In the genomic region with DNA sequence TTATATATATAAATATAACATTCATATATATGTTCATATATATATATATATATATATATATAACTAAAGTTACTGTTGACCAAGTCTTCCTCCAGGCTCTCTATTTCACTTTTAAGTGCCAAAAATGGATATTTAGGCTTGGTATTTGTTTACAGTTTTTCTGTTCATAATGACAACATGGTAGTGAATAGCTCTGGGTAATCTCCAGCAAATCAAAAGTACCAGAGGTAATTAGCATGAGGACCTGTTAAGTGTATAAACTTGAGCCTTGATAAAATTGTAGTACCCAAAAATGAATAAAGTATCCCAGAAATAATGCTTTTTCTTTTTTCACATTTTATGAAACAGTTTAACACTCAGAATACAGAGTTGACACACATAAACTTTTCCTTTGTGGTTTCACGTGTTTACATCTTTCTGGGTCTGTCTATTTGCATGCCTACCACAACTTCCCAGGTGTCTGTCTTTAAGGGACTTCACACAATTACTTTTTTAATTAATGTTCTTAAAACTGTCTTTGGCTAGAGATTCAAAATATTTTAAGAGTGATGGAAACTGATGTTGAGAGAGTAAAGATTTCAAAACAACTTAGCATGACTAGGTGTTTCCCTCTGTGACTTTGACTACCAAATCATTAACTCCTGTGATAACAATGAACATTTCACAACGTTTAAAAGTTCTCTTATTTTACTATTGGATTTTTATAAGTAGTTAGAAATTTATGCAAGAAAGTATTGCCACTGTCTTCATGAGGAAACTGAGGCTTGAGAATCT, we compare ENCODE assay signal across 18 cellular contexts. TPM values are rescaled to one million over a fixed set of nuclear protein-coding genes. Genes with fewer than 3 reads are reported as not detected.
A peak's percentile ranks its signal among the peaks of the same experiment; 100 is the strongest.
DNase-seq lines count a peak whose midpoint lies in the region; ATAC-seq, FAIRE-seq and TF ChIP-seq lines count a peak whose summit lies in the region.
"Had no signal": no experiment of that assay in that cellular context is flagged by ENCODE, and none has a peak within 500 bp of the region (broad histone marks: within the 10 kb centered on the region; RNA-seq: fewer than 3 reads in every experiment).

No MANE protein-coding gene starts in this region.

- no peak for TF ChIP-seq EP300 in A549 (IDR thresholded peaks at IDR 0.05)

- WGBS in A549 (ENCODE audit: missing lambda C conversion rate): 56% methylated on average over 2 of the region's 2 CpGs

- H3K4me1 ChIP-seq in A549 (no peaks in the 10 kb centered on the region), HAP-1 (no peaks in the 10 kb centered on the region)
- H3K4me1 ChIP-seq: colonic mucosa had no signal

- TF ChIP-seq POLR2A in A549 (IDR thresholded peaks at IDR 0.05; ENCODE audit: low read length) (no peak), erythroblast (IDR thresholded peaks at IDR 0.05; ENCODE audit: low read length) (no peak)

- H3K4me3 ChIP-seq in A549: no peak overlapping the region
- no peak overlapping the region for H3K4me3 ChIP-seq in GM12865 (ENCODE audit: low read depth, low read length)
- no peak overlapping the region for H3K4me3 ChIP-seq in fibroblast of pulmonary artery (replicated peaks; ENCODE audit: low read depth, low read length)
- no peak overlapping the region for H3K4me3 ChIP-seq in HAP-1
- H3K4me3 ChIP-seq: colonic mucosa, PC-9, skin epidermis had no signal

- TF ChIP-seq CTCF in A549 (IDR thresholded peaks at IDR 0.05) (no peak), GM12865 (IDR thresholded peaks at IDR 0.05; ENCODE audit: insufficient read depth, low read depth, low read length, missing control alignments) (no peak), fibroblast of pulmonary artery (IDR thresholded peaks at IDR 0.05; ENCODE audit: low read length, missing control alignments) (no peak)

- no peak overlapping the region for H3K27ac ChIP-seq in A549
- H3K27ac ChIP-seq: colonic mucosa, foreskin keratinocyte, PC-9 had no signal

- peaks cover 14% of the 10 kb centered on the region for H3K36me3 Mint-ChIP-seq in T-cell

- DNase-seq in A549 (ENCODE audit: low read depth in 1 of 2, low spot score in 1 of 2) (no peak), GM12865 (ENCODE audit: low read depth) (peak; percentile 40), T-cell (no peak), fibroblast of pulmonary artery (ENCODE audit: low read depth) (peak; percentile 12), DMS79 (lab: John Stamatoyannopoulos, UW) (no peak), HAP-1 (ENCODE audit: low spot score in 2 of 2) (no peak), erythroblast (lab: John Stamatoyannopoulos, UW) (no peak)
- DNase-seq in activated effector memory CD4-positive, alpha-beta T cell treated with anti-CD3 and anti-CD28 coated beads, Interleukin-2, amount 50 U/mL, for 16 hours: no peak
- DNase-seq: colonic mucosa, HCEC 1CT, KG1, NCI-H2107, PC-9 had no signal

- H3K4me2 ChIP-seq in A549: no peak overlapping the region
- H3K4me2 ChIP-seq: PC-9 had no signal

- ATAC-seq in A549 (no peak), T-cell (replicated peaks in 1 of 4) (peak; percentile 40 to 70 (median 58))
- ATAC-seq: foreskin keratinocyte had no signal

- CTCF ChIA-PET in A549 (lab: Yijun Ruan, JAX) (interaction anchor here (1.1 to 1.4 kb wide), 4 partner anchors 15 to 109 kb away, joined by 3 to 5 read pairs (median 4); a partner anchor contains a TSS), T-cell (lab: Charles Lee) (interaction anchor here in 1 of 2 donors (1.0 kb wide), 1 partner anchor 18 kb away, joined by 6 read pairs; no protein-coding TSS in a partner anchor)

- TF ChIP-seq RAD21 in A549 (conservative IDR thresholded peaks at IDR 0.05 in 1 of 2, IDR thresholded peaks at IDR 0.05 in 1 of 2): no peak

- POLR2A ChIA-PET in A549 (lab: Yijun Ruan, JAX) (no interaction called here), T-cell (lab: Charles Lee) (no interaction called here)

- peak overlapping the region; percentile 86 for H3K27ac Mint-ChIP-seq in T-cell
- H3K27ac Mint-ChIP-seq: nephron had no signal

- peaks cover 41 to 52% (median 51%) of the 10 kb centered on the region in 3 donors for H3K4me1 Mint-ChIP-seq in T-cell
- H3K4me1 Mint-ChIP-seq: nephron had no signal

- peak overlapping the region; percentile 11 to 16 (median 13) for H3K4me3 Mint-ChIP-seq in T-cell
- H3K4me3 Mint-ChIP-seq: nephron had no signal

- H3K9me3 Mint-ChIP-seq in T-cell: no peaks in the 10 kb centered on the region
- H3K9me3 Mint-ChIP-seq: nephron had no signal

- peak; percentile 51 for FAIRE-seq in A549 (lab: Jason Lieb, UNC)
- FAIRE-seq: keratinocyte, urothelium cell line had no signal

- peaks cover 24% of the 10 kb centered on the region for H3K36me3 ChIP-seq in HAP-1 (replicated peaks)

- no peaks in the 10 kb centered on the region for H3K27me3 Mint-ChIP-seq in T-cell

- no peaks in the 10 kb centered on the region for H3K9me3 ChIP-seq in A549
- no peaks in the 10 kb centered on the region for H3K9me3 ChIP-seq in HAP-1
- H3K9me3 ChIP-seq: colonic mucosa had no signal

- no peaks in the 10 kb centered on the region for H3K27me3 ChIP-seq in HAP-1 (ENCODE audit: low read depth)
- H3K27me3 ChIP-seq: colonic mucosa, foreskin keratinocyte had no signal

- in situ Hi-C loops in HAP-1 (cut with MboI; ENCODE audit: low sequenced_read_pairs): no loop called here

TF ChIP-seq in A549, 52 proteins besides CTCF, POLR2A, EP300 and RAD21:
- no peak for TF ChIP-seq HOXB13 (CRISPR knock-in tag; IDR thresholded peaks at IDR 0.05; ENCODE audit: low read depth)
- TF ChIP-seq CBX2 (IDR thresholded peaks at IDR 0.05; ENCODE audit: borderline replicate concordance, low read depth): no peak
- TF ChIP-seq RARB (CRISPR knock-in tag; IDR thresholded peaks at IDR 0.05): no peak
- no peak for TF ChIP-seq CEBPB (IDR thresholded peaks at IDR 0.05)
- no peak for TF ChIP-seq RCOR1 (IDR thresholded peaks at IDR 0.05; ENCODE audit: low read depth, low read length)

RNA-seq across cellular contexts. Expression of a gene that starts 47.9 kb away (rescaled TPM):
- polyA plus RNA-seq in A549 (2011; rRNA removed) (38.1 and 65.5 TPM in 2 replicates), A549 (2017; fragmentation: RNase III; extraction: RNeasy Plus Mini Kit Qiagen cat#74134 plus additional on column Dnase treatment) (41.7 to 44.7 TPM (median 44.4 TPM) in 3 replicates)
- 9.9 and 11.6 TPM in 2 replicates for polyA plus RNA-seq in A549 (2012; cell fraction: cytosol; rRNA removed)
- 5.5 and 7.1 TPM in 2 replicates for polyA plus RNA-seq in A549 (2012; cell fraction: nucleus; rRNA removed)
- 41.0 and 46.1 TPM in 2 replicates for polyA minus RNA-seq in A549 (2011; rRNA and poly(A)+ RNA removed)
- total RNA-seq in T-cell: 10 to 100 TPM; 39.1 to 48.1 (median 47.7) TPM

Comparison
In these comparisons a context has a peak if more than half of its experiments do, and no peak if none do; other contexts are left out.
1. ATAC-seq: peak in T-cell (4 of 4); none in A549 (0 of 2).
2. DNase-seq: peak in GM12865 (single experiment) and fibroblast of pulmonary artery (single experiment); none in A549 (0 of 2), T-cell (0 of 34), DMS79 (single experiment), activated effector memory CD4-positive, alpha-beta T cell treated with anti-CD3 and anti-CD28 coated beads, Interleukin-2, amount 50 U/mL, for 16 hours (single experiment), HAP-1 (0 of 2) and erythroblast (0 of 2).